10 cellular contexts compared by ENCODE assay signal in the genomic region with DNA sequence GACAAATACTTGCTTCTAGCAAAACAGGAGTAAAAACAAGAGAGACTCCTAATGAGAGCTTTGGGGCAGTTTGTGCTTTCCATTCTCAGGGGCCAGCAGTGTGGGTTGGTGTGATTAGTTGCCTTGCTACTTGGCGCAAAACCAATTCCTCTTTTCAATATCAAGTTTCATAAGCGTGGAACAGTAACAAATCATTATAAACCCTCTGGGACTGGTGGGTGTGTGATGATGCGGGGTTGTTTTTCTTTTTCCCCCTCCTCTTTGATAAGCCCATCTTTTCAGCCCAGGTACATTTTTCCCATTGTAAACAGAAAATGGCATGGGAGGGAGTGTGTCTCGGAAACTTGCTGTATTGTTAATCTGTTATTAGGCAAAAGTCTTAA.
A peak's percentile ranks its signal among the peaks of the same experiment; 100 is the strongest.
DNase-seq lines count a peak whose midpoint lies in the region; ATAC-seq and TF ChIP-seq lines count a peak whose summit lies in the region.
"Had no signal": no experiment of that assay in that cellular context is flagged by ENCODE, and none has a peak within 500 bp of the region (broad histone marks: within the 10 kb centered on the region; RNA-seq: fewer than 3 reads in every experiment).

No MANE protein-coding gene starts in this region.

- H3K4me3 ChIP-seq in DND-41 (ENCODE audit: low read depth in 1 of 2, low read length in 2 of 2) = no peak overlapping the region
- no peak overlapping the region for H3K4me3 ChIP-seq in mammary epithelial cell (replicated peaks in 1 of 3; ENCODE audit: insufficient read depth in 1 of 3, low read depth in 2 of 3, low read length in 3 of 3)
- peak overlapping the region; percentile 29 for H3K4me3 ChIP-seq in neuron (ENCODE audit: low read length)

- no peak for TF ChIP-seq CTCF in DND-41 (IDR thresholded peaks at IDR 0.05; ENCODE audit: borderline replicate concordance, extremely low read depth, low read length, poor library complexity, severe bottlenecking)
- TF ChIP-seq CTCF in mammary epithelial cell (conservative IDR thresholded peaks at IDR 0.05 in 1 of 2, IDR thresholded peaks at IDR 0.05 in 1 of 2; ENCODE audit: extremely low read depth in 1 of 2, insufficient read depth in 1 of 2, low read depth in 1 of 2, low read length in 2 of 2) = no peak

- no peaks in the 10 kb centered on the region for H3K9me3 ChIP-seq in DND-41 (ENCODE audit: insufficient read depth, low read length, severe bottlenecking)
- H3K9me3 ChIP-seq in mammary epithelial cell (replicated peaks; ENCODE audit: insufficient read depth, low read length) = no peaks in the 10 kb centered on the region
- H3K9me3 ChIP-seq in neuron (ENCODE audit: low read length) = no peaks in the 10 kb centered on the region

- H4K20me1 ChIP-seq in DND-41 (ENCODE audit: insufficient read depth, low read length) (peaks cover 14% of the 10 kb centered on the region), mammary epithelial cell (ENCODE audit: insufficient read depth, low read length) (no peaks in the 10 kb centered on the region)

- intact Hi-C loops in mammary epithelial cell (cut with micrococcal nuclease) = no loop called here

- WGBS in mammary epithelial cell (ENCODE audit: low coverage, missing lambda C conversion rate) = 90% methylated on average over 4 of the region's 4 CpGs

- CTCF ChIA-PET in mammary epithelial cell (lab: Charles Lee; ENCODE audit: low non-redundant PET) = no interaction called here

- peaks cover 38% of the 10 kb centered on the region for H3K4me1 ChIP-seq in DND-41 (ENCODE audit: insufficient read depth, low read length)
- H3K4me1 ChIP-seq in mammary epithelial cell (ENCODE audit: insufficient read depth, low read length) = peaks cover 17% of the 10 kb centered on the region
- peaks cover 32% of the 10 kb centered on the region for H3K4me1 ChIP-seq in neuron (ENCODE audit: insufficient read depth, low read length)

- no peaks in the 10 kb centered on the region for H3K27me3 ChIP-seq in DND-41 (ENCODE audit: insufficient read depth, low read length, poor library complexity)
- no peaks in the 10 kb centered on the region for H3K27me3 ChIP-seq in mammary epithelial cell (ENCODE audit: insufficient read depth, low read length)
- no peaks in the 10 kb centered on the region for H3K27me3 ChIP-seq in neuron (ENCODE audit: insufficient read depth, low read length)

- H2AFZ ChIP-seq in DND-41 (ENCODE audit: low read depth, low read length) = no peak overlapping the region
- H2AFZ ChIP-seq in mammary epithelial cell (ENCODE audit: low read depth, low read length) = no peak overlapping the region
- no peak overlapping the region for H2AFZ ChIP-seq in neuron (ENCODE audit: low read depth, low read length)

- no TSS peak for BruUV-seq in mammary epithelial cell (replicated peaks; lab: Mats Ljungman, UMichigan)

- H3K9ac ChIP-seq in DND-41 (ENCODE audit: low read depth, low read length) (no peak overlapping the region), mammary epithelial cell (ENCODE audit: insufficient read depth, low read length) (no peak overlapping the region)

- no peak for ATAC-seq in DND-41 (ENCODE audit: insufficient read depth, low read depth)
- ATAC-seq in GM21515 (IDR thresholded peaks at IDR 0.05; ENCODE audit: unreplicated experiment) = no peak
- ATAC-seq in HG02938 (IDR thresholded peaks at IDR 0.05; ENCODE audit: unreplicated experiment) = no peak
- ATAC-seq in HG02840 (IDR thresholded peaks at IDR 0.05; ENCODE audit: low FRiP score, unreplicated experiment) = no peak
- ATAC-seq: naive thymus-derived CD4-positive, alpha-beta T cell had no signal

- no peak for DNase-seq in DND-41
- DNase-seq in NCI-H1436 (lab: John Stamatoyannopoulos, UW) = peak; percentile 85
- DNase-seq in mammary epithelial cell = no peak
- no peak for DNase-seq in OCI-M2 (lab: John Stamatoyannopoulos, UW; ENCODE audit: unreplicated experiment)
- DNase-seq: naive thymus-derived CD4-positive, alpha-beta T cell had no signal

- H3K36me3 ChIP-seq in DND-41 (ENCODE audit: insufficient read depth, low read length) (peaks cover 83% of the 10 kb centered on the region), mammary epithelial cell (ENCODE audit: insufficient read depth, low read length) (no peaks in the 10 kb centered on the region), neuron (ENCODE audit: insufficient read depth, low read length) (no peaks in the 10 kb centered on the region)

- dilution Hi-C loops in mammary epithelial cell (cut with HindIII; ENCODE audit: low sequenced_read_pairs) = no loop called here

- H3K79me2 ChIP-seq in DND-41 (ENCODE audit: insufficient read depth, low read length) (peaks cover 93% of the 10 kb centered on the region), mammary epithelial cell (ENCODE audit: insufficient read depth, low read length) (no peaks in the 10 kb centered on the region)

- no peak overlapping the region for H3K4me2 ChIP-seq in DND-41 (ENCODE audit: insufficient read depth, low read length)
- peak overlapping the region; percentile 66 for H3K4me2 ChIP-seq in mammary epithelial cell (ENCODE audit: insufficient read depth, low read depth, low read length)

- H3K27ac ChIP-seq in DND-41 (ENCODE audit: low read length) = peak overlapping the region; percentile 15
- H3K27ac ChIP-seq in mammary epithelial cell (ENCODE audit: insufficient read depth, low read depth, low read length) = no peak overlapping the region
- H3K27ac ChIP-seq: epithelial cell of prostate had no signal

- in situ Hi-C loops in mammary epithelial cell (cut with MboI; ENCODE audit: low sequenced_read_pairs in 2 of 2) = loop anchor here in 1 of 2 donors (25.0 kb wide), 2 partner anchors 159 to 234 kb away; a partner anchor contains a TSS
